Comparison of ENCODE assay signal across 12 cellular contexts in genomic region chr5:68277427-68277826, GRCh38.
DNase-seq lines count a peak whose midpoint lies in the region; ATAC-seq and TF ChIP-seq lines count a peak whose summit lies in the region.
"Had no signal": no experiment of that assay in that cellular context is flagged by ENCODE, and none has a peak within 500 bp of the region (broad histone marks: within the 10 kb centered on the region; RNA-seq: fewer than 3 reads in every experiment).

No MANE protein-coding gene starts in this region.

- no peak for TF ChIP-seq POLR2A in breast epithelium (IDR thresholded peaks at IDR 0.05)
- no peak for TF ChIP-seq POLR2A in thyroid gland (IDR thresholded peaks at IDR 0.05)

- no peaks in the 10 kb centered on the region for H3K27me3 Mint-ChIP-seq in natural killer cell treated with Interleukin-12 subunit alpha and Interleukin-12 subunit beta and Interleukin-15 and Interleukin-18, amount 100 ng/mL, for 72 hours

- H3K4me1 ChIP-seq in breast epithelium = peaks cover 0 to 10% of the 10 kb centered on the region in 2 donors
- no peaks in the 10 kb centered on the region for H3K4me1 ChIP-seq in thyroid gland

- peak overlapping the region; percentile 91 for H3K27ac ChIP-seq in KOPT-K1 (ENCODE audit: low read depth, low read length, poor library complexity, severe bottlenecking)
- H3K27ac ChIP-seq in breast epithelium = peak overlapping the region; percentile 6 to 56
- H3K27ac ChIP-seq in thyroid gland = no peak overlapping the region
- H3K27ac ChIP-seq: lower lobe of right lung had no signal

- no peaks in the 10 kb centered on the region for H3K9me3 Mint-ChIP-seq in natural killer cell treated with Interleukin-12 subunit alpha and Interleukin-12 subunit beta and Interleukin-15 and Interleukin-18, amount 100 ng/mL, for 72 hours

- peak overlapping the region; percentile 69 to 92 for H3K27ac Mint-ChIP-seq in natural killer cell treated with Interleukin-12 subunit alpha and Interleukin-12 subunit beta and Interleukin-15 and Interleukin-18, amount 100 ng/mL, for 72 hours

- no peak for ATAC-seq in natural killer cell treated with Interleukin-12 subunit alpha and Interleukin-12 subunit beta and Interleukin-15 and Interleukin-18, amount 100 ng/mL, for 72 hours
- ATAC-seq: lower lobe of right lung had no signal

- 94 to 96% methylated on average over 5 of the region's 5 CpGs for WGBS in thyroid gland, 2 donors

- DNase-seq in EL (peak; percentile 81), breast epithelium (ENCODE audit: low spot score in 2 of 2) (no peak), activated gamma-delta T cell treated with Interleukin-2 at 50 U/mL for 16 hours (no peak), NCI-H446 treated with DMSO at 0.1 percent for 48 hours (lab: John Stamatoyannopoulos, UW) (no peak), thyroid gland (no peak), NCI-H2081 treated with DMSO at 0.1 percent for 48 hours (lab: John Stamatoyannopoulos, UW) (no peak)
- no peak for DNase-seq in natural killer cell treated with Interleukin-12 subunit alpha and Interleukin-12 subunit beta and Interleukin-15 and Interleukin-18, amount 100 ng/mL, for 72 hours (ENCODE audit: low spot score)
- DNase-seq: activated CD4-positive, CD25-positive, alpha-beta regulatory T cell; lower lobe of right lung; NCI-H345; substantia nigra had no signal

- H3K27me3 ChIP-seq in breast epithelium = no peaks in the 10 kb centered on the region
- H3K27me3 ChIP-seq in thyroid gland = no peaks in the 10 kb centered on the region

- intact Hi-C loops in breast epithelium (cut with DNase I; ENCODE audit: low total_unique reads) (no loop called here), thyroid gland (cut with DNase I) (no loop called here)

- H3K9me3 ChIP-seq in KOPT-K1 (ENCODE audit: insufficient read depth, low read length, poor library complexity, severe bottlenecking) = no peaks in the 10 kb centered on the region
- H3K9me3 ChIP-seq in breast epithelium = no peaks in the 10 kb centered on the region
- no peaks in the 10 kb centered on the region for H3K9me3 ChIP-seq in thyroid gland
- H3K9me3 ChIP-seq: lower lobe of right lung had no signal

- H3K4me3 ChIP-seq in breast epithelium (no peak overlapping the region), thyroid gland (replicated peaks in 1 of 3) (no peak overlapping the region)
- H3K4me3 ChIP-seq: lower lobe of right lung had no signal

- TF ChIP-seq CTCF in breast epithelium (IDR thresholded peaks at IDR 0.05) (no peak), thyroid gland (IDR thresholded peaks at IDR 0.05) (no peak)

- H3K36me3 ChIP-seq in KOPT-K1 (ENCODE audit: insufficient read depth, low read length) (peaks cover 64% of the 10 kb centered on the region), breast epithelium (no peaks in the 10 kb centered on the region), thyroid gland (peaks cover 35 to 46% of the 10 kb centered on the region in 2 donors)

- no peak overlapping the region for H3K4me3 Mint-ChIP-seq in natural killer cell treated with Interleukin-12 subunit alpha and Interleukin-12 subunit beta and Interleukin-15 and Interleukin-18, amount 100 ng/mL, for 72 hours

- peaks cover 51% of the 10 kb centered on the region for H3K36me3 Mint-ChIP-seq in natural killer cell treated with Interleukin-12 subunit alpha and Interleukin-12 subunit beta and Interleukin-15 and Interleukin-18, amount 100 ng/mL, for 72 hours

- H3K4me1 Mint-ChIP-seq in natural killer cell treated with Interleukin-12 subunit alpha and Interleukin-12 subunit beta and Interleukin-15 and Interleukin-18, amount 100 ng/mL, for 72 hours (ENCODE audit: low read depth in 2 of 2) = peaks cover 74 to 84% of the 10 kb centered on the region in 2 donors

Comparison
In these comparisons a context has a peak if more than half of its experiments do, and no peak if none do; other contexts are left out.
1. H3K27ac ChIP-seq: peak in KOPT-K1 (single experiment) and breast epithelium (2 of 2); none in thyroid gland (0 of 3).